ENCODE assay signal across 1 cellular context in the genomic region with DNA sequence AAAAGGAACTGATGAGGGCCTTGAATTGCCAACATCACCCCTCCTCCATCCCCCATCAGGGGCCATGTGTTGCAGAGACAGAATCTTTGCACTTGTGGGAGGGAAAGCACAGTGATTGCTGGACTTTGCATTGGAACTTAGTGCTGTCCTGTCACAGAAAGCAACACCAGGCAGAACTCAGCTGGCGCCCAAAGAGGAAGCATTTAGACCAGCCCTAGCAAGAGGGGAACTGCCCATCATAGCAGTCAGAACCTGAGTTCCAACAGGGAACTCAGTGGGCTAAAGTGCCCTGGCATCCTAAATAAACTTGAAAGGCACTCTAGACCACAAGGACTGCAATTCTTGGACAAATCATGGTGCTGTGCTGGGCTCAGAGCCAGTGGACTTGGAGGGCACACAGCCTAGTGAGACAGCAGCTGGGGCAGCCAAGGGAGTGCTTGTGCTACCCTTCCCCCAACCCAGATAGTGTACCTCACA.
TF ChIP-seq lines count a peak whose summit lies in the region.

No MANE protein-coding gene starts in this region.

TF ChIP-seq in HepG2, 621 proteins besides CTCF, POLR2A, EP300 and RAD21 (continued from another document):
- no peak for TF ChIP-seq CEBPZ (IDR thresholded peaks at IDR 0.05; ENCODE audit: low read length)
- peak; percentile 76; the same call in 1 of the 2 replicates for TF ChIP-seq ZNF281 (CRISPR knock-in tag; IDR thresholded peaks at IDR 0.05; ENCODE audit: borderline replicate concordance)
- TF ChIP-seq EHMT2 (IDR thresholded peaks at IDR 0.05; ENCODE audit: borderline replicate concordance, low read depth, low read length) = 0 out of 2 replicates have a peak, but pooled peaks have one; percentile 40
- peak; percentile 97 for TF ChIP-seq HNF4A (CRISPR knock-in tag; IDR thresholded peaks at IDR 0.05)
- TF ChIP-seq TFDP2 (CRISPR knock-in tag; IDR thresholded peaks at IDR 0.05) = 0 out of 2 replicates have a peak, but pooled peaks have one; percentile 26
- TF ChIP-seq PAXIP1 (CRISPR knock-in tag; conservative IDR thresholded peaks at IDR 0.05) = peak; percentile 71
